Comparison of ENCODE assay signal across 18 cellular contexts in genomic region chr16:53084141-53084541, GRCh38. TPM values are rescaled to one million over a fixed set of nuclear protein-coding genes. Genes with fewer than 3 reads are reported as not detected.
A peak's percentile ranks its signal among the peaks of the same experiment; 100 is the strongest.
DNase-seq lines count a peak whose midpoint lies in the region; ATAC-seq and TF ChIP-seq lines count a peak whose summit lies in the region.
"Had no signal": no experiment of that assay in that cellular context is flagged by ENCODE, and none has a peak within 500 bp of the region (broad histone marks: within the 10 kb centered on the region; RNA-seq: fewer than 3 reads in every experiment).

No MANE protein-coding gene starts in this region.

- H2BK120ac ChIP-seq in H9 (ENCODE audit: low read depth, low read length, poor library complexity, severe bottlenecking), result no peak overlapping the region

- H3K9ac ChIP-seq in H9 (ENCODE audit: extremely low read depth, insufficient read length, low read length), result no peak overlapping the region

- in situ Hi-C loops in gastrocnemius medialis (cut with MboI; ENCODE audit: low sequenced_read_pairs in 4 of 4), result no loop called here

- no peak overlapping the region for H2BK5ac ChIP-seq in H9 (ENCODE audit: insufficient read length, low read length)

- H3K4me3 ChIP-seq in A673 (ENCODE audit: low read depth, low read length, poor library complexity, severe bottlenecking) (no peak overlapping the region), fibroblast of the aortic adventitia (ENCODE audit: low read depth, low read length) (no peak overlapping the region), gastrocnemius medialis (no peak overlapping the region)
- H3K4me3 ChIP-seq: Peyer's patch, transverse colon had no signal

- peak overlapping the region; percentile 96 for H3K27ac ChIP-seq in A673 (ENCODE audit: low read depth, low read length, poor library complexity, severe bottlenecking)
- peak overlapping the region; percentile 98 for H3K27ac ChIP-seq in RWPE1
- peak overlapping the region; percentile 35 to 73 (median 69) for H3K27ac ChIP-seq in gastrocnemius medialis
- H3K27ac ChIP-seq in H9 (ENCODE audit: insufficient read length, low read depth, low read length), result no peak overlapping the region

- H3K79me2 ChIP-seq in H9 (ENCODE audit: insufficient read depth, low read length), result no peaks in the 10 kb centered on the region

- no peak overlapping the region for H4K8ac ChIP-seq in H9 (replicated peaks; ENCODE audit: insufficient read length, low read depth, low read length)

- H3K4me2 ChIP-seq in H9 (ENCODE audit: insufficient read depth, insufficient read length, low read length), result no peak overlapping the region

- H3K27me3 ChIP-seq in A673 (replicated peaks; ENCODE audit: insufficient read depth, low read depth, low read length, poor library complexity) (no peaks in the 10 kb centered on the region), gastrocnemius medialis (no peaks in the 10 kb centered on the region), H9 (ENCODE audit: insufficient read depth, low read length) (no peaks in the 10 kb centered on the region)
- H3K27me3 ChIP-seq: Peyer's patch, transverse colon had no signal

- H2BK15ac ChIP-seq in H9 (ENCODE audit: low read depth, low read length), result no peak overlapping the region

- H3K27me3 Mint-ChIP-seq in H9 (ENCODE audit: low read depth), result no peaks in the 10 kb centered on the region
- H3K27me3 Mint-ChIP-seq: activated CD8-positive, alpha-beta T cell treated with anti-CD3 and anti-CD28 coated beads for 36 hours; activated T-helper 17 cell treated with anti-CD3 and anti-CD28 coated beads, Interleukin-2, amount 50 U/mL, for 72 hours had no signal

- peaks cover 0 to 12% (median 7%) of the 10 kb centered on the region in 3 experiments; a peak in 4 of 7 replicates for H3K36me3 Mint-ChIP-seq in H9 (ENCODE audit: insufficient read depth in 1 of 3, low read depth in 3 of 3)

- H2BK20ac ChIP-seq in H9 (ENCODE audit: low read depth, low read length, poor library complexity, severe bottlenecking), result no peak overlapping the region

- POLR2A ChIA-PET in A673 (lab: Charles Lee; ENCODE audit: low non-redundant PET), result no interaction called here
- POLR2A ChIA-PET in RWPE1 (lab: Yijun Ruan, JAX; ENCODE audit: low non-redundant PET), result interaction anchor here (0.6 kb wide), 1 partner anchor 11 kb away, joined by 4 read pairs; no protein-coding TSS in a partner anchor
- POLR2A ChIA-PET in GM10248 (lab: Yijun Ruan, JAX), result no interaction called here

- no peak overlapping the region for H2BK12ac ChIP-seq in H9 (ENCODE audit: insufficient read length, low read depth, low read length)

- no peak overlapping the region for H3K27ac Mint-ChIP-seq in H9
- H3K27ac Mint-ChIP-seq: activated CD8-positive, alpha-beta T cell treated with anti-CD3 and anti-CD28 coated beads for 36 hours; activated T-helper 17 cell treated with anti-CD3 and anti-CD28 coated beads, Interleukin-2, amount 50 U/mL, for 72 hours; naive thymus-derived CD4-positive, alpha-beta T cell had no signal

- H3K4me3 Mint-ChIP-seq in H9, result no peak overlapping the region
- H3K4me3 Mint-ChIP-seq: activated CD8-positive, alpha-beta T cell treated with anti-CD3 and anti-CD28 coated beads for 36 hours; activated T-helper 17 cell treated with anti-CD3 and anti-CD28 coated beads, Interleukin-2, amount 50 U/mL, for 72 hours; naive thymus-derived CD4-positive, alpha-beta T cell had no signal

- H3K79me1 ChIP-seq in H9 (ENCODE audit: insufficient read depth, low read depth, low read length, poor library complexity, severe bottlenecking), result no peaks in the 10 kb centered on the region

- H3K14ac ChIP-seq in H9 (ENCODE audit: insufficient read depth, low read length), result no peak overlapping the region

- no peak overlapping the region for H4K5ac ChIP-seq in H9 (ENCODE audit: insufficient read length, low read depth, low read length)

- H3K36me3 ChIP-seq in A673 (ENCODE audit: insufficient read depth, low read length, poor library complexity, severe bottlenecking) (no peaks in the 10 kb centered on the region), gastrocnemius medialis (no peaks in the 10 kb centered on the region)
- H3K36me3 ChIP-seq: Peyer's patch, transverse colon had no signal

- H3K9me3 Mint-ChIP-seq in H9, result no peaks in the 10 kb centered on the region; a peak in 1 of 5 replicates
- H3K9me3 Mint-ChIP-seq: activated CD8-positive, alpha-beta T cell treated with anti-CD3 and anti-CD28 coated beads for 36 hours; activated T-helper 17 cell treated with anti-CD3 and anti-CD28 coated beads, Interleukin-2, amount 50 U/mL, for 72 hours; naive thymus-derived CD4-positive, alpha-beta T cell had no signal

- WGBS in H9 (ENCODE audit: extremely low coverage, insufficient read length, low lambda C conversion rate), result no CpG with 5 or more reads among the region's 4 CpGs

- no peak for TF ChIP-seq POLR2A in gastrocnemius medialis (IDR thresholded peaks at IDR 0.05)

- H3K4me1 Mint-ChIP-seq in H9, result peaks cover 63 to 71% of the 10 kb centered on the region in 2 experiments

- no peak for ATAC-seq in gastrocnemius medialis
- ATAC-seq: activated CD8-positive, alpha-beta T cell treated with anti-CD3 and anti-CD28 coated beads for 36 hours; activated T-helper 17 cell treated with anti-CD3 and anti-CD28 coated beads, Interleukin-2, amount 50 U/mL, for 72 hours; left lobe of liver; naive thymus-derived CD4-positive, alpha-beta T cell had no signal

- no peaks in the 10 kb centered on the region for H3K23me2 ChIP-seq in H9 (ENCODE audit: insufficient read length, low read depth, low read length, poor library complexity, severe bottlenecking)

- TF ChIP-seq CTCF in A673 (conservative IDR thresholded peaks at IDR 0.05; ENCODE audit: low read depth, low read length), result no peak
- no peak for TF ChIP-seq CTCF in RWPE1 (conservative IDR thresholded peaks at IDR 0.05; ENCODE audit: low read depth)
- TF ChIP-seq CTCF in fibroblast of the aortic adventitia (IDR thresholded peaks at IDR 0.05; ENCODE audit: insufficient read depth, low read length), result no peak
- TF ChIP-seq CTCF in gastrocnemius medialis (IDR thresholded peaks at IDR 0.05 in 4 of 5, conservative IDR thresholded peaks at IDR 0.05 in 1 of 5), result no peak
- TF ChIP-seq CTCF in GM10248 (IDR thresholded peaks at IDR 0.05; ENCODE audit: control extremely low read depth, extremely low read depth, low read depth, missing control alignments), result no peak
- TF ChIP-seq CTCF in H9 (conservative IDR thresholded peaks at IDR 0.05), result no peak

- intact Hi-C loops in A673 (cut with micrococcal nuclease; ENCODE audit: unreplicated experiment), result no loop called here
- intact Hi-C loops in gastrocnemius medialis (cut with DNase I; ENCODE audit: low total_unique reads), result no loop called here

- H3K9me3 ChIP-seq in A673 (ENCODE audit: low read depth, low read length, poor library complexity, severe bottlenecking) (no peaks in the 10 kb centered on the region), gastrocnemius medialis (no peaks in the 10 kb centered on the region), H9 (ENCODE audit: control insufficient read depth, low read depth, low read length) (no peaks in the 10 kb centered on the region)
- H3K9me3 ChIP-seq: Caco-2, Peyer's patch, transverse colon had no signal

- H3K23ac ChIP-seq in H9 (ENCODE audit: insufficient read length, low read depth, low read length), result no peak overlapping the region

- H3K4me1 ChIP-seq in A673 (ENCODE audit: insufficient read depth, low read length, poor library complexity, severe bottlenecking) (peaks cover 80% of the 10 kb centered on the region), gastrocnemius medialis (peaks cover 60 to 77% of the 10 kb centered on the region in 2 donors), H9 (ENCODE audit: insufficient read depth, low read length) (peaks cover 19% of the 10 kb centered on the region; the same call in 1 of the 2 replicates)
- H3K4me1 ChIP-seq: Caco-2 had no signal

- H3K4ac ChIP-seq in H9 (ENCODE audit: low read depth, low read length), result no peak overlapping the region

- H2AK5ac ChIP-seq in H9 (ENCODE audit: insufficient read length, low read length), result no peak overlapping the region

- DNase-seq in A673 (ENCODE audit: low spot score), result no peak
- DNase-seq in RWPE1 (ENCODE audit: low spot score), result peak; percentile 76
- peak; percentile 24 for DNase-seq in fibroblast of the aortic adventitia (ENCODE audit: low read depth)
- peak in 1 of 2 donors; percentile 36 for DNase-seq in gastrocnemius medialis
- no peak for DNase-seq in hypothalamus (lab: John Stamatoyannopoulos, UW)
- DNase-seq in GM10248 (ENCODE audit: extremely low spot score), result no peak
- no peak for DNase-seq in H9
- DNase-seq in HCEC 1CT, result no peak
- DNase-seq: activated CD8-positive, alpha-beta T cell treated with anti-CD3 and anti-CD28 coated beads for 36 hours; Caco-2; GF-D8; naive thymus-derived CD4-positive, alpha-beta T cell; NCI-H187 treated with DMSO at 0.1 percent for 48 hours; NCI-H510A treated with DMSO at 0.1 percent for 48 hours; Peyer's patch; transverse colon had no signal

- H3K56ac ChIP-seq in H9 (ENCODE audit: insufficient read length, low read depth, low read length), result no peak overlapping the region

- no peak overlapping the region for H2AFZ ChIP-seq in H9 (ENCODE audit: low read length)

- H3T11ph ChIP-seq in H9 (ENCODE audit: low read length), result no peak overlapping the region

- CTCF ChIA-PET in A673 (lab: Charles Lee), result no interaction called here
- CTCF ChIA-PET in RWPE1 (lab: Yijun Ruan, JAX), result interaction anchor here (0.7 to 1.1 kb wide), 2 partner anchors 15 to 29 kb away, joined by 3 to 4 read pairs; partner anchors contain the start of gene CHD9
- CTCF ChIA-PET in GM10248 (lab: Yijun Ruan, JAX), result no interaction called here

- H4K91ac ChIP-seq in H9 (ENCODE audit: insufficient read length, low read depth, low read length), result no peak overlapping the region

- BruUV-seq in A673 (replicated peaks; lab: Mats Ljungman, UMichigan), result no TSS peak

- H3K18ac ChIP-seq in H9 (ENCODE audit: insufficient read length, low read depth, low read length), result no peak overlapping the region

- H4K20me1 ChIP-seq in H9 (ENCODE audit: control insufficient read depth, insufficient read depth, insufficient read length), result no peaks in the 10 kb centered on the region

RNA-seq across cellular contexts. Expression of gene CHD9, which starts 29.4 kb away (rescaled TPM):
- total RNA-seq in A673 (2021) (64.1 and 76.8 TPM in 2 replicates), fibroblast of the aortic adventitia (ENCODE audit: low replicate concordance) (70.8 and 90.6 TPM in 2 replicates), gastrocnemius medialis (10 to 100 TPM; 24.5 to 84.0 (median 48.2) TPM), H9 (2021) (37.6 and 46.2 TPM in 2 replicates)

RNA-seq across cellular contexts. Expression of gene CHD9NB, which starts 31.4 kb away (rescaled TPM):
- total RNA-seq in A673 (2021) (3.8 and 4.3 TPM in 2 replicates), fibroblast of the aortic adventitia (ENCODE audit: low replicate concordance) (1.6 and 2.3 TPM in 2 replicates), gastrocnemius medialis (under 1 TPM in 2 of 4 donors, not detected in 2; 0.13 to 0.72 TPM), H9 (2021) (2.6 and 3.3 TPM in 2 replicates)
- total RNA-seq: Caco-2 had no signal

Comparison
In these comparisons a context has a peak if more than half of its experiments do, and no peak if none do; other contexts are left out.
1. DNase-seq: peak in RWPE1 (single experiment) and fibroblast of the aortic adventitia (single experiment); none in A673 (single experiment), hypothalamus (0 of 51), GM10248 (single experiment), H9 (single experiment) and HCEC 1CT (single experiment).